Comparison of ENCODE assay signal across 24 cellular contexts in genomic region chr4:165621983-165622382, GRCh38.
DNase-seq lines count a peak whose midpoint lies in the region; ATAC-seq, FAIRE-seq and TF ChIP-seq lines count a peak whose summit lies in the region.
"Had no signal": no experiment of that assay in that cellular context is flagged by ENCODE, and none has a peak within 500 bp of the region (broad histone marks: within the 10 kb centered on the region; RNA-seq: fewer than 3 reads in every experiment).

No MANE protein-coding gene starts in this region.

- H3K27ac ChIP-seq in right cardiac atrium (ENCODE audit: low read length) (no peak overlapping the region), left ventricle myocardium inferior (replicated peaks) (no peak overlapping the region), body of pancreas (no peak overlapping the region), hepatocyte (no peak overlapping the region)
- H3K27ac ChIP-seq: A549, prostate gland had no signal

- no peak for TF ChIP-seq POLR2A in body of pancreas (IDR thresholded peaks at IDR 0.05)

- FAIRE-seq in bronchial epithelial cell (lab: Jason Lieb, UNC): peak; percentile 18
- FAIRE-seq: A549, GM18507, H54 had no signal

- no peaks in the 10 kb centered on the region for H3K9me3 ChIP-seq in right cardiac atrium (ENCODE audit: control insufficient read depth, low read length)
- H3K9me3 ChIP-seq in left ventricle myocardium inferior (replicated peaks): peaks cover 21% of the 10 kb centered on the region
- no peaks in the 10 kb centered on the region for H3K9me3 ChIP-seq in body of pancreas
- H3K9me3 ChIP-seq in hepatocyte (ENCODE audit: low read depth): no peaks in the 10 kb centered on the region
- H3K9me3 ChIP-seq: A549, prostate gland had no signal

- no peak overlapping the region for H2AFZ ChIP-seq in hepatocyte

- no peaks in the 10 kb centered on the region for H3K79me2 ChIP-seq in hepatocyte

- H3K27me3 ChIP-seq in right cardiac atrium (ENCODE audit: control insufficient read depth, insufficient read depth) (no peaks in the 10 kb centered on the region), left ventricle myocardium inferior (ENCODE audit: low read depth) (no peaks in the 10 kb centered on the region), bronchial epithelial cell (ENCODE audit: control insufficient read depth, insufficient read depth, low read length) (no peaks in the 10 kb centered on the region), body of pancreas (no peaks in the 10 kb centered on the region), hepatocyte (no peaks in the 10 kb centered on the region)

- H3K4me1 ChIP-seq in right cardiac atrium (ENCODE audit: control insufficient read depth, insufficient read depth, low read length) (peaks cover 1% of the 10 kb centered on the region), left ventricle myocardium inferior (peaks cover 4% of the 10 kb centered on the region), body of pancreas (no peaks in the 10 kb centered on the region), hepatocyte (ENCODE audit: insufficient read depth) (no peaks in the 10 kb centered on the region)
- H3K4me1 ChIP-seq: A549, prostate gland had no signal

- H3K4me3 ChIP-seq in right cardiac atrium (ENCODE audit: low read length) (no peak overlapping the region), left ventricle myocardium inferior (no peak overlapping the region), bronchial epithelial cell (ENCODE audit: low read depth, low read length) (no peak overlapping the region), body of pancreas (no peak overlapping the region), hepatocyte (no peak overlapping the region)
- H3K4me3 ChIP-seq: A549, prostate gland had no signal

- H3K9me2 ChIP-seq in hepatocyte (replicated peaks; ENCODE audit: insufficient read depth): no peaks in the 10 kb centered on the region

- TF ChIP-seq CTCF in left ventricle myocardium inferior (IDR thresholded peaks at IDR 0.05; ENCODE audit: borderline replicate concordance) (no peak), bronchial epithelial cell (IDR thresholded peaks at IDR 0.05; ENCODE audit: insufficient read depth, low read length, severe bottlenecking) (no peak), body of pancreas (IDR thresholded peaks at IDR 0.05) (no peak), hepatocyte (IDR thresholded peaks at IDR 0.05; ENCODE audit: poor library complexity) (no peak)

- H3K36me3 ChIP-seq in left ventricle myocardium inferior (no peaks in the 10 kb centered on the region), bronchial epithelial cell (ENCODE audit: control insufficient read depth, insufficient read depth, low read length) (no peaks in the 10 kb centered on the region), body of pancreas (replicated peaks in 1 of 2; ENCODE audit: insufficient read depth in 1 of 2, low read depth in 2 of 2) (no peaks in the 10 kb centered on the region), hepatocyte (replicated peaks; ENCODE audit: insufficient read depth, low read depth) (no peaks in the 10 kb centered on the region)
- H3K36me3 ChIP-seq: prostate gland had no signal

- 61% methylated on average over 5 of the region's 5 CpGs for WGBS in right cardiac atrium
- WGBS in body of pancreas, 2 donors: 67 to 78% methylated on average over 5 of the region's 5 CpGs
- 72% methylated on average over 5 of the region's 5 CpGs for WGBS in hepatocyte (ENCODE audit: low lambda C conversion rate, missing lambda C conversion rate)

- no peaks in the 10 kb centered on the region for H4K20me1 ChIP-seq in hepatocyte (ENCODE audit: insufficient read depth, poor library complexity, severe bottlenecking)

- H3K4me2 ChIP-seq in hepatocyte: no peak overlapping the region
- H3K4me2 ChIP-seq: A549 had no signal

- ATAC-seq in right cardiac atrium (peak; percentile 62 to 97), body of pancreas (no peak)
- ATAC-seq: A549; activated CD4-positive, alpha-beta T cell treated with anti-CD3 and anti-CD28 coated beads for 36 hours; CD8-positive, alpha-beta T cell; T-helper 17 cell had no signal

- no peak for DNase-seq in right cardiac atrium
- DNase-seq in left ventricle myocardium inferior: no peak
- peak; percentile 90 for DNase-seq in bronchial epithelial cell (ENCODE audit: low read depth)
- peak; percentile 72 for DNase-seq in glomerular endothelial cell (ENCODE audit: extremely low read depth, low read depth, low spot score)
- DNase-seq in body of pancreas: no peak
- DNase-seq in hepatocyte (ENCODE audit: low spot score): no peak
- DNase-seq in NCI-H2196 treated with DMSO at 0.1 percent for 48 hours (lab: John Stamatoyannopoulos, UW; ENCODE audit: unreplicated experiment): no peak
- no peak for DNase-seq in NCI-H526 treated with DMSO at 0.1 percent for 48 hours (lab: John Stamatoyannopoulos, UW)
- DNase-seq: activated CD4-positive, alpha-beta T cell treated with anti-CD3 and anti-CD28 coated beads for 36 hours; activated naive CD4-positive, alpha-beta T cell treated with anti-CD3 and anti-CD28 coated beads, Interleukin-2, amount 10 ng/mL, durations not matched to agents 7 days and 5 days; amygdala; caudate nucleus; CD8-positive, alpha-beta T cell; DMS 273 treated with DMSO at 0.1 percent for 48 hours; GF-D8; immature natural killer cell; NCI-H1694 treated with DMSO at 0.1 percent for 48 hours; NCI-H2171; stimulated activated CD8-positive, alpha-beta memory T cell treated with anti-CD3 and anti-CD28 coated beads, Interleukin-4, amount 100 ng/mL, for 48 hours; T-helper 17 cell had no signal

- intact Hi-C loops in right cardiac atrium (cut with DNase I) (no loop called here), left ventricle myocardium inferior (cut with micrococcal nuclease) (no loop called here), body of pancreas (cut with DNase I) (no loop called here)

Comparison
In these comparisons a context has a peak if more than half of its experiments do, and no peak if none do; other contexts are left out.
1. DNase-seq: peak in bronchial epithelial cell (single experiment) and glomerular endothelial cell (single experiment); none in right cardiac atrium (0 of 3), left ventricle myocardium inferior (single experiment), body of pancreas (0 of 4), hepatocyte (single experiment), NCI-H2196 treated with DMSO at 0.1 percent for 48 hours (single experiment) and NCI-H526 treated with DMSO at 0.1 percent for 48 hours (single experiment).